19 cellular contexts compared by ENCODE assay signal in genomic region chr17:29080323-29080722, GRCh38.
"Had no signal": no experiment of that assay in that cellular context is flagged by ENCODE, and none has a peak within 500 bp of the region (broad histone marks: within the 10 kb centered on the region; RNA-seq: fewer than 3 reads in every experiment).

No MANE protein-coding gene starts in this region.

- H3K4me3 ChIP-seq: heart left ventricle, left ventricle myocardium inferior, lower lobe of right lung, sigmoid colon, skin epidermis, suprapubic skin, thyroid gland, uterus had no signal

- DNase-seq: cortex of kidney; effector memory CD4-positive, alpha-beta T cell; heart left ventricle; hippocampal formation; islet precursor cell; left ventricle myocardium inferior; lower lobe of right lung; sigmoid colon; stimulated activated CD4-positive, alpha-beta T cell treated with anti-CD3 and anti-CD28 coated beads, Interleukin-12 subunit alpha, Interleukin-12 subunit beta, amount 100 ng/mL, for 4 hours; stimulated activated naive CD8-positive, alpha-beta T cell treated with anti-CD3 and anti-CD28 coated beads, Interleukin-15, Interleukin-2, amounts not matched to agents 100 U/mL and 50 U/mL, for 24 hours; thyroid gland; uterus had no signal

- H3K27me3 ChIP-seq: heart left ventricle, sigmoid colon, suprapubic skin, thyroid gland, uterus had no signal

- H3K27ac Mint-ChIP-seq: memory B cell; mesothelial cell of epicardium; natural killer cell treated with Interleukin-12 subunit alpha and Interleukin-12 subunit beta and Interleukin-15 and Interleukin-18, amount 100 ng/mL, for 72 hours; type B pancreatic cell had no signal

- H3K36me3 ChIP-seq: uterus had no signal

- ATAC-seq: esophagus mucosa; lower lobe of right lung; stimulated activated naive CD8-positive, alpha-beta T cell treated with anti-CD3 and anti-CD28 coated beads, Interleukin-15, Interleukin-2, amounts not matched to agents 100 U/mL and 50 U/mL, for 24 hours had no signal

- H3K27ac ChIP-seq: heart left ventricle, left ventricle myocardium inferior, lower lobe of right lung, sigmoid colon, skin epidermis, suprapubic skin, thyroid gland, uterus had no signal

- H3K9me3 ChIP-seq: heart left ventricle, left ventricle myocardium inferior, lower lobe of right lung, sigmoid colon, suprapubic skin, thyroid gland, uterus had no signal

- H3K4me3 Mint-ChIP-seq: memory B cell; mesothelial cell of epicardium; natural killer cell treated with Interleukin-12 subunit alpha and Interleukin-12 subunit beta and Interleukin-15 and Interleukin-18, amount 100 ng/mL, for 72 hours; type B pancreatic cell had no signal

- H3K9me3 Mint-ChIP-seq: memory B cell; mesothelial cell of epicardium; natural killer cell treated with Interleukin-12 subunit alpha and Interleukin-12 subunit beta and Interleukin-15 and Interleukin-18, amount 100 ng/mL, for 72 hours; type B pancreatic cell had no signal

- H3K4me1 ChIP-seq: lower lobe of right lung, uterus had no signal

- H3K27me3 Mint-ChIP-seq: memory B cell; natural killer cell treated with Interleukin-12 subunit alpha and Interleukin-12 subunit beta and Interleukin-15 and Interleukin-18, amount 100 ng/mL, for 72 hours; type B pancreatic cell had no signal

- H3K36me3 Mint-ChIP-seq: natural killer cell treated with Interleukin-12 subunit alpha and Interleukin-12 subunit beta and Interleukin-15 and Interleukin-18, amount 100 ng/mL, for 72 hours had no signal
